Comparison of ENCODE assay signal across 16 cellular contexts in genomic region chr9:92989561-92989960, GRCh38. TPM values are rescaled to one million over a fixed set of nuclear protein-coding genes. Genes with fewer than 3 reads are reported as not detected.
DNase-seq lines count a peak whose midpoint lies in the region; ATAC-seq lines count a peak whose summit lies in the region.
"Had no signal": no experiment of that assay in that cellular context is flagged by ENCODE, and none has a peak within 500 bp of the region (broad histone marks: within the 10 kb centered on the region; RNA-seq: fewer than 3 reads in every experiment).

No MANE protein-coding gene starts in this region.

- peaks cover 8% of the 10 kb centered on the region for H3K9me3 Mint-ChIP-seq in stimulated activated naive CD8-positive, alpha-beta T cell treated with anti-CD3 and anti-CD28 coated beads, Interleukin-15, Interleukin-2, amounts not matched to agents 100 ng/mL and 50 ng/mL, for 24 hours
- H3K9me3 Mint-ChIP-seq in central memory CD8-positive, alpha-beta T cell, result no peaks in the 10 kb centered on the region

- no peak for ATAC-seq in stimulated activated naive CD8-positive, alpha-beta T cell treated with anti-CD3 and anti-CD28 coated beads, Interleukin-15, Interleukin-2, amounts not matched to agents 100 U/mL and 50 U/mL, for 24 hours
- no peak for ATAC-seq in central memory CD8-positive, alpha-beta T cell (replicated peaks; ENCODE audit: extremely low read depth, poor library complexity, severe bottlenecking)
- no peak for ATAC-seq in HG02981 (IDR thresholded peaks at IDR 0.05; ENCODE audit: unreplicated experiment)
- no peak for ATAC-seq in HG03432 (IDR thresholded peaks at IDR 0.05; ENCODE audit: unreplicated experiment)

- peak overlapping the region; percentile 70 for H3K27ac Mint-ChIP-seq in stimulated activated naive CD8-positive, alpha-beta T cell treated with anti-CD3 and anti-CD28 coated beads, Interleukin-15, Interleukin-2, amounts not matched to agents 100 ng/mL and 50 ng/mL, for 24 hours
- H3K27ac Mint-ChIP-seq in central memory CD8-positive, alpha-beta T cell (ENCODE audit: low read depth), result peak overlapping the region; percentile 49
- H3K27ac Mint-ChIP-seq: brain, nephron progenitor cell had no signal

- peaks cover 77% of the 10 kb centered on the region for H3K36me3 Mint-ChIP-seq in stimulated activated naive CD8-positive, alpha-beta T cell treated with anti-CD3 and anti-CD28 coated beads, Interleukin-15, Interleukin-2, amounts not matched to agents 100 ng/mL and 50 ng/mL, for 24 hours (ENCODE audit: low read depth)
- peaks cover 29% of the 10 kb centered on the region for H3K36me3 Mint-ChIP-seq in central memory CD8-positive, alpha-beta T cell (ENCODE audit: insufficient read depth)

- H3K27me3 Mint-ChIP-seq in stimulated activated naive CD8-positive, alpha-beta T cell treated with anti-CD3 and anti-CD28 coated beads, Interleukin-15, Interleukin-2, amounts not matched to agents 100 ng/mL and 50 ng/mL, for 24 hours, result no peaks in the 10 kb centered on the region
- H3K27me3 Mint-ChIP-seq in central memory CD8-positive, alpha-beta T cell, result no peaks in the 10 kb centered on the region
- H3K27me3 Mint-ChIP-seq: brain had no signal

- peaks cover 88% of the 10 kb centered on the region for H3K4me1 Mint-ChIP-seq in stimulated activated naive CD8-positive, alpha-beta T cell treated with anti-CD3 and anti-CD28 coated beads, Interleukin-15, Interleukin-2, amounts not matched to agents 100 ng/mL and 50 ng/mL, for 24 hours (ENCODE audit: low read depth)
- H3K4me1 Mint-ChIP-seq in central memory CD8-positive, alpha-beta T cell, result peaks cover 86% of the 10 kb centered on the region

- H3K4me3 Mint-ChIP-seq in stimulated activated naive CD8-positive, alpha-beta T cell treated with anti-CD3 and anti-CD28 coated beads, Interleukin-15, Interleukin-2, amounts not matched to agents 100 ng/mL and 50 ng/mL, for 24 hours, result no peak overlapping the region
- H3K4me3 Mint-ChIP-seq in central memory CD8-positive, alpha-beta T cell, result no peak overlapping the region
- H3K4me3 Mint-ChIP-seq: brain, nephron progenitor cell had no signal

- DNase-seq in stimulated activated naive CD8-positive, alpha-beta T cell treated with anti-CD3 and anti-CD28 coated beads, Interleukin-15, Interleukin-2, amounts not matched to agents 100 U/mL and 50 U/mL, for 24 hours, result no peak
- DNase-seq in NCI-H510A (lab: John Stamatoyannopoulos, UW) (peak; percentile 11), NCI-H82 treated with DMSO at 0.1 percent for 48 hours (lab: John Stamatoyannopoulos, UW; ENCODE audit: unreplicated experiment) (no peak), H4 (ENCODE audit: low spot score) (no peak)
- no peak for DNase-seq in central memory CD8-positive, alpha-beta T cell (ENCODE audit: low spot score in 2 of 2)
- DNase-seq: activated CD8-positive, alpha-beta memory T cell treated with anti-CD3 and anti-CD28 coated beads, Interleukin-2, amount 50 U/mL, for 48 hours; C1 segment of cervical spinal cord; NCI-H187 treated with DMSO at 0.1 percent for 48 hours; nephron progenitor cell; T1000; testis had no signal

RNA-seq across cellular contexts. Expression of gene FGD3, which starts 42.2 kb away (rescaled TPM):
- total RNA-seq in H4 (2014; rRNA removed; shearing (Covaris generic)), result not detected in 2 replicates
- total RNA-seq: glomerular endothelial cell had no signal
